28 cellular contexts compared by ENCODE assay signal in the genomic region with DNA sequence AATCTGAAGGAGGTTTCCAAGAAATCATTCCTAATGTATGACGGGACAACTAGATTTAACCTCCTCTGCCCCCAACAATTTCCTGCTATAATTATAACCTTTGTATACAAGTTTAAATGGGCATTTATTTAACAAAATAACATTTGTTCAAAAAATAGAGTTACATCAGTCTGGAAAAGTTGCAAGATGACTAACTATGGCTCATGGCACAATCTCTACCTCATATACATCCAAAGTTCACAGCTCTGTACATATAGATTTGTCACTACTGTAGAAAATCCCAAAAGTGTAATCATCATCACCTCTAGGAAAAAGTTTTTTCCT. TPM values are rescaled to one million over a fixed set of nuclear protein-coding genes. Genes with fewer than 3 reads are reported as not detected.
DNase-seq lines count a peak whose midpoint lies in the region; ATAC-seq and TF ChIP-seq lines count a peak whose summit lies in the region.
"Had no signal": no experiment of that assay in that cellular context is flagged by ENCODE, and none has a peak within 500 bp of the region (broad histone marks: within the 10 kb centered on the region; RNA-seq: fewer than 3 reads in every experiment).

No MANE protein-coding gene starts in this region.

- H3K27me3 ChIP-seq in mammary epithelial cell (ENCODE audit: insufficient read depth, low read length) (no peaks in the 10 kb centered on the region), SJCRH30 (no peaks in the 10 kb centered on the region), thyroid gland (no peaks in the 10 kb centered on the region)
- H3K27me3 ChIP-seq: pancreas, Peyer's patch, uterus had no signal

- H3K27ac ChIP-seq in mammary epithelial cell (ENCODE audit: insufficient read depth, low read depth, low read length), result peak overlapping the region; percentile 3
- H3K27ac ChIP-seq in SJCRH30, result no peak overlapping the region
- no peak overlapping the region for H3K27ac ChIP-seq in thyroid gland
- H3K27ac ChIP-seq: C4-2B, KMS-11, left ventricle myocardium inferior, pancreas, Peyer's patch, SK-N-MC, uterus had no signal

- dilution Hi-C loops in mammary epithelial cell (cut with HindIII; ENCODE audit: low sequenced_read_pairs), result no loop called here

- in situ Hi-C loops in mammary epithelial cell (cut with MboI; ENCODE audit: low sequenced_read_pairs in 2 of 2), result no loop called here

- CTCF ChIA-PET in mammary epithelial cell (lab: Charles Lee; ENCODE audit: low non-redundant PET), result no interaction called here

- H3K4me1 ChIP-seq in mammary epithelial cell (ENCODE audit: insufficient read depth, low read length) (no peaks in the 10 kb centered on the region), SJCRH30 (no peaks in the 10 kb centered on the region), thyroid gland (no peaks in the 10 kb centered on the region)
- H3K4me1 ChIP-seq: left ventricle myocardium inferior, pancreas, uterus had no signal

- no peak overlapping the region for H3K9ac ChIP-seq in mammary epithelial cell (ENCODE audit: insufficient read depth, low read length)
- H3K9ac ChIP-seq: KMS-11 had no signal

- no peak for ATAC-seq in HG03469 (IDR thresholded peaks at IDR 0.05; ENCODE audit: unreplicated experiment)
- ATAC-seq: natural killer cell treated with Interleukin-12 subunit alpha and Interleukin-12 subunit beta and Interleukin-15 and Interleukin-18, amount 100 ng/mL, for 72 hours; pancreas; T-helper 17 cell had no signal

- BruUV-seq in mammary epithelial cell (replicated peaks; lab: Mats Ljungman, UMichigan), result no TSS peak

- peak; percentile 8 for DNase-seq in CD1c-positive myeloid dendritic cell (ENCODE audit: extremely low spot score)
- DNase-seq in M059J (ENCODE audit: low read depth), result peak; percentile 16
- DNase-seq in mammary epithelial cell, result peak; percentile 68
- DNase-seq in iris pigment epithelial cell (ENCODE audit: low read depth), result peak; percentile 29
- DNase-seq in SJCRH30, result no peak
- no peak for DNase-seq in thyroid gland
- no peak for DNase-seq in NCI-H1417 treated with DMSO at 0.1 percent for 48 hours (lab: John Stamatoyannopoulos, UW)
- DNase-seq: activated CD4-positive, alpha-beta T cell treated with anti-CD3 and anti-CD28 coated beads, Interleukin-2, amount 10 ng/mL, durations not matched to agents 7 days and 5 days; activated naive CD4-positive, alpha-beta T cell; activated T-cell treated with anti-CD3 and anti-CD28 coated beads, Interleukin-2, amount 50 U/mL, for 48 hours; amygdala; caudate nucleus; dermis blood vessel endothelial cell; left ventricle myocardium inferior; midbrain; NCI-H1694; NCI-H524; pancreas; Peyer's patch; stimulated activated CD4-positive, alpha-beta T cell treated with anti-CD3 and anti-CD28 coated beads, Interleukin-4, amount 100 ng/mL, for 4 hours; stimulated activated naive CD4-positive, alpha-beta T cell; T-helper 17 cell; uterus had no signal

- intact Hi-C loops in mammary epithelial cell (cut with micrococcal nuclease), result no loop called here
- intact Hi-C loops in thyroid gland (cut with DNase I), result no loop called here

- no peak overlapping the region for H3K4me3 ChIP-seq in mammary epithelial cell (replicated peaks in 1 of 3; ENCODE audit: insufficient read depth in 1 of 3, low read depth in 2 of 3, low read length in 3 of 3)
- no peak overlapping the region for H3K4me3 ChIP-seq in SJCRH30
- H3K4me3 ChIP-seq in thyroid gland (replicated peaks in 1 of 3), result no peak overlapping the region
- H3K4me3 ChIP-seq: left ventricle myocardium inferior, pancreas, Peyer's patch, SK-N-MC, uterus had no signal

- H3K4me2 ChIP-seq in mammary epithelial cell (ENCODE audit: insufficient read depth, low read depth, low read length), result peak overlapping the region; percentile 35
- H3K4me2 ChIP-seq: KMS-11 had no signal

- H2AFZ ChIP-seq in mammary epithelial cell (ENCODE audit: low read depth, low read length), result no peak overlapping the region

- 54% methylated on average over 1 of the region's 1 CpG for WGBS in mammary epithelial cell (ENCODE audit: low coverage, missing lambda C conversion rate)
- WGBS in thyroid gland, 2 donors, result 80 to 84% methylated on average over 1 of the region's 1 CpG

- H3K9me3 ChIP-seq in mammary epithelial cell (replicated peaks; ENCODE audit: insufficient read depth, low read length) (no peaks in the 10 kb centered on the region), SJCRH30 (replicated peaks) (0 out of 2 replicates have a peak, but pooled peaks cover 4% of the 10 kb centered on the region), thyroid gland (no peaks in the 10 kb centered on the region)
- H3K9me3 ChIP-seq: left ventricle myocardium inferior, pancreas, uterus had no signal

- TF ChIP-seq POLR2A in thyroid gland (IDR thresholded peaks at IDR 0.05), result no peak

- peaks cover 9% of the 10 kb centered on the region for H3K79me2 ChIP-seq in mammary epithelial cell (ENCODE audit: insufficient read depth, low read length)

- H3K36me3 ChIP-seq in mammary epithelial cell (ENCODE audit: insufficient read depth, low read length) (no peaks in the 10 kb centered on the region), SJCRH30 (no peaks in the 10 kb centered on the region), thyroid gland (no peaks in the 10 kb centered on the region)
- H3K36me3 ChIP-seq: left ventricle myocardium inferior, pancreas, Peyer's patch, uterus had no signal

- TF ChIP-seq CTCF in mammary epithelial cell (conservative IDR thresholded peaks at IDR 0.05 in 1 of 2, IDR thresholded peaks at IDR 0.05 in 1 of 2; ENCODE audit: extremely low read depth in 1 of 2, insufficient read depth in 1 of 2, low read depth in 1 of 2, low read length in 2 of 2) (no peak), thyroid gland (IDR thresholded peaks at IDR 0.05) (no peak)

- no peaks in the 10 kb centered on the region for H4K20me1 ChIP-seq in mammary epithelial cell (ENCODE audit: insufficient read depth, low read length)

RNA-seq across cellular contexts. Expression of a gene that starts 3.8 kb away (rescaled TPM):
- 36.1 and 47.9 TPM in 2 replicates for total RNA-seq in M059J (2014; rRNA removed; shearing (Covaris generic))
- total RNA-seq in mammary epithelial cell, result 10 to 100 TPM; 34.4 to 37.0 TPM
- polyA plus RNA-seq in mammary epithelial cell, result 22.2 TPM
- polyA minus RNA-seq in mammary epithelial cell, result 16.9 TPM
- total RNA-seq in SJCRH30 (2014; rRNA removed; shearing (Covaris generic)), result 89.3 and 92.0 TPM in 2 replicates
- total RNA-seq in thyroid gland, result 10 to 100 TPM; 41.6 to 57.6 (median 51.4) TPM

Comparison
In these comparisons a context has a peak if more than half of its experiments do, and no peak if none do; other contexts are left out.
1. DNase-seq: peak in CD1c-positive myeloid dendritic cell (single experiment), M059J (single experiment), mammary epithelial cell (single experiment) and iris pigment epithelial cell (single experiment); none in SJCRH30 (0 of 2), thyroid gland (0 of 2) and NCI-H1417 treated with DMSO at 0.1 percent for 48 hours (single experiment).